34 cellular contexts compared by ENCODE assay signal in the genomic region with DNA sequence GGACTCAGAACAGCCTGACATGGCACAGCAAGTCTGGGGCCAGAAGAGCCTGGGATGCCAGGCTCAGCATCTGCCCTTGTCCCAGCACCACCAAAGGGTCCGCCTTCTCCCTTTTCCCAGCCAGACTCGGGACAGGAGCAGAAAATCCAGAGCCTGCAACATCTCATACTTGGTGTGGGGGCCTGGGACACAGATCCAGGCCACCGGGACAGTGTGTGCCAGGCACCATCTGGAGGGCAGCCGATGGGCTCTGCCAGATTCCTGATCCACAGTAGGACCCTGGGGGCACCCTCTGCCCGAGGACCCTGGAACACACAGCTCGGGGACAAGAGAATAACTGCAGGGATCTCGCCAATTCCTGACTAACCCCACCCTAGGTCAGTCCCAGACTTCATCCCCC.
"Had no signal": no experiment of that assay in that cellular context is flagged by ENCODE, and none has a peak within 500 bp of the region (broad histone marks: within the 10 kb centered on the region; RNA-seq: fewer than 3 reads in every experiment).

No MANE protein-coding gene starts in this region.

- H3K27me3 ChIP-seq: adrenal gland, body of pancreas, cardiac muscle cell, colonic mucosa had no signal

- H3K4me3 ChIP-seq: adrenal gland, body of pancreas, breast epithelium, cardiac muscle cell, colonic mucosa, esophagus squamous epithelium, gastroesophageal sphincter had no signal

- H3K4me3 Mint-ChIP-seq: activated B cell treated with CpG ODN at 0.5 μM for 24 hours; activated CD8-positive, alpha-beta T cell treated with anti-CD3 and anti-CD28 coated beads for 36 hours; activated naive CD4-positive, alpha-beta T cell treated with anti-CD3 and anti-CD28 coated beads for 36 hours; activated naive CD4-positive, alpha-beta T cell treated with anti-CD3 and anti-CD28 coated beads, Interleukin-2, amount 50 U/mL, for 24 hours; activated naive CD8-positive, alpha-beta T cell treated with anti-CD3 and anti-CD28 coated beads for 36 hours; activated naive CD8-positive, alpha-beta T cell treated with anti-CD3 and anti-CD28 coated beads, Interleukin-2, amount 50 U/mL, for 24 hours; activated T-cell treated with anti-CD3 and anti-CD28 coated beads, Interleukin-2, amount 50 U/mL, for 4 hours; activated T-helper 1 cell treated with anti-CD3 and anti-CD28 coated beads, Interleukin-12 subunit alpha, Interleukin-12 subunit beta, Interleukin-2, Interleukin-4 antibody, amounts not matched to agents 30 ng/mL and 10 ng/mL and 1 ng/mL, durations not matched to agents 14 hours and 24 hours and 36 hours; T-helper 17 cell; T-helper 2 cell treated with Interferon-gamma antibody and Interleukin-4, amounts not matched to agents 5 μg/mL and 100 μg/mL, for 36 hours had no signal

- H3K36me3 ChIP-seq: adrenal gland, breast epithelium, cardiac muscle cell, colonic mucosa, esophagus squamous epithelium, gastroesophageal sphincter had no signal

- H3K27me3 Mint-ChIP-seq: activated naive CD8-positive, alpha-beta T cell treated with anti-CD3 and anti-CD28 coated beads, Interleukin-2, amount 50 U/mL, for 24 hours had no signal

- H3K36me3 Mint-ChIP-seq: activated naive CD4-positive, alpha-beta T cell treated with anti-CD3 and anti-CD28 coated beads, Interleukin-2, amount 50 U/mL, for 24 hours; activated naive CD8-positive, alpha-beta T cell treated with anti-CD3 and anti-CD28 coated beads for 36 hours had no signal

- ATAC-seq: activated CD4-positive, CD25-positive, alpha-beta regulatory T cell treated with anti-CD3 and anti-CD28 coated beads, Interleukin-2, amount 50 U/mL, for 24 hours; activated CD8-positive, alpha-beta T cell treated with anti-CD3 and anti-CD28 coated beads for 36 hours; activated naive CD8-positive, alpha-beta T cell treated with anti-CD3 and anti-CD28 coated beads, Interleukin-2, amount 50 U/mL, for 24 hours; activated T-cell treated with anti-CD3 and anti-CD28 coated beads, Interleukin-2, amount 50 U/mL, for 4 hours; body of pancreas; gastroesophageal sphincter; T-helper 17 cell had no signal

- H3K4me1 Mint-ChIP-seq: activated B cell treated with CpG ODN at 0.5 μM for 24 hours; activated naive CD4-positive, alpha-beta T cell treated with anti-CD3 and anti-CD28 coated beads, Interleukin-2, amount 50 U/mL, for 24 hours; activated naive CD8-positive, alpha-beta T cell treated with anti-CD3 and anti-CD28 coated beads for 36 hours; activated naive CD8-positive, alpha-beta T cell treated with anti-CD3 and anti-CD28 coated beads, Interleukin-2, amount 50 U/mL, for 24 hours; T-helper 17 cell had no signal

- H3K9me3 Mint-ChIP-seq: activated B cell treated with CpG ODN at 0.5 μM for 24 hours; activated CD8-positive, alpha-beta T cell treated with anti-CD3 and anti-CD28 coated beads for 36 hours; activated naive CD4-positive, alpha-beta T cell treated with anti-CD3 and anti-CD28 coated beads for 36 hours; activated naive CD4-positive, alpha-beta T cell treated with anti-CD3 and anti-CD28 coated beads, Interleukin-2, amount 50 U/mL, for 24 hours; activated naive CD8-positive, alpha-beta T cell treated with anti-CD3 and anti-CD28 coated beads for 36 hours; activated naive CD8-positive, alpha-beta T cell treated with anti-CD3 and anti-CD28 coated beads, Interleukin-2, amount 50 U/mL, for 24 hours; activated T-cell treated with anti-CD3 and anti-CD28 coated beads, Interleukin-2, amount 50 U/mL, for 4 hours; activated T-helper 1 cell treated with anti-CD3 and anti-CD28 coated beads, Interleukin-12 subunit alpha, Interleukin-12 subunit beta, Interleukin-2, Interleukin-4 antibody, amounts not matched to agents 30 ng/mL and 10 ng/mL and 1 ng/mL, durations not matched to agents 14 hours and 24 hours and 36 hours; activated T-helper 2 cell treated with anti-CD3 and anti-CD28 coated beads, Interferon-gamma antibody, Interleukin-2, Interleukin-4, amounts not matched to agents 10 μg/mL and 5 μg/mL and 100 μg/mL, durations not matched to agents 14 hours and 24 hours and 36 hours; T-helper 2 cell treated with Interferon-gamma antibody and Interleukin-4, amounts not matched to agents 5 μg/mL and 100 μg/mL, for 36 hours had no signal

- H3K27ac Mint-ChIP-seq: activated B cell treated with CpG ODN at 0.5 μM for 24 hours; activated CD8-positive, alpha-beta T cell treated with anti-CD3 and anti-CD28 coated beads for 36 hours; activated naive CD4-positive, alpha-beta T cell treated with anti-CD3 and anti-CD28 coated beads for 36 hours; activated naive CD4-positive, alpha-beta T cell treated with anti-CD3 and anti-CD28 coated beads, Interleukin-2, amount 50 U/mL, for 24 hours; activated naive CD8-positive, alpha-beta T cell treated with anti-CD3 and anti-CD28 coated beads for 36 hours; activated naive CD8-positive, alpha-beta T cell treated with anti-CD3 and anti-CD28 coated beads, Interleukin-2, amount 50 U/mL, for 24 hours; activated T-helper 1 cell treated with anti-CD3 and anti-CD28 coated beads, Interleukin-12 subunit alpha, Interleukin-12 subunit beta, Interleukin-2, Interleukin-4 antibody, amounts not matched to agents 30 ng/mL and 10 ng/mL and 1 ng/mL, durations not matched to agents 14 hours and 24 hours and 36 hours; activated T-helper 2 cell treated with anti-CD3 and anti-CD28 coated beads, Interferon-gamma antibody, Interleukin-2, Interleukin-4, amounts not matched to agents 10 μg/mL and 5 μg/mL and 100 μg/mL, durations not matched to agents 14 hours and 24 hours and 36 hours; T-helper 17 cell; T-helper 2 cell treated with Interferon-gamma antibody and Interleukin-4, amounts not matched to agents 5 μg/mL and 100 μg/mL, for 36 hours had no signal

- DNase-seq: activated B cell treated with CpG ODN at 0.5 μM for 24 hours; activated CD4-positive, alpha-beta T cell treated with anti-CD3 and anti-CD28 coated beads for 48 hours; activated CD4-positive, alpha-beta T cell treated with anti-CD3 and anti-CD28 coated beads, Interleukin-2, amount 50 U/mL, for 1 hour; activated CD4-positive, alpha-beta T cell treated with anti-CD3 and anti-CD28 coated beads, Interleukin-2, amount 50 U/mL, for 48 hours; activated CD8-positive, alpha-beta memory T cell treated with anti-CD3 and anti-CD28 coated beads for 24 hours; activated CD8-positive, alpha-beta T cell treated with anti-CD3 and anti-CD28 coated beads for 36 hours; activated effector memory CD4-positive, alpha-beta T cell treated with anti-CD3 and anti-CD28 coated beads, Interleukin-2, amount 50 U/mL, for 16 hours; activated naive CD4-positive, alpha-beta T cell treated with anti-CD3 and anti-CD28 coated beads for 36 hours; activated naive CD8-positive, alpha-beta T cell treated with anti-CD3 and anti-CD28 coated beads for 36 hours; activated naive CD8-positive, alpha-beta T cell treated with anti-CD3 and anti-CD28 coated beads, Interleukin-2, amount 50 U/mL, for 24 hours; activated T-cell treated with anti-CD3 and anti-CD28 coated beads, Interleukin-2, amount 50 U/mL, for 4 hours; adrenal gland; amygdala; aorta; body of pancreas; central memory CD4-positive, alpha-beta T cell; cerebellar nuclear complex; colonic mucosa; effector CD8-positive, alpha-beta T cell; esophagus squamous epithelium; foreskin melanocyte; T-helper 1 cell; T-helper 17 cell; T1000; WERI-Rb-1 had no signal

- H3K27ac ChIP-seq: adrenal gland, body of pancreas, breast epithelium, cardiac muscle cell, colonic mucosa, epithelial cell of prostate, esophagus squamous epithelium, gastroesophageal sphincter had no signal

- H3K4me1 ChIP-seq: adrenal gland, body of pancreas, breast epithelium, colonic mucosa, esophagus squamous epithelium, gastroesophageal sphincter had no signal

- H3K9me3 ChIP-seq: adrenal gland, body of pancreas, breast epithelium, colonic mucosa, esophagus squamous epithelium, gastroesophageal sphincter had no signal
